Comparison of ENCODE assay signal across 10 cellular contexts in genomic region chr1:244778356-244778755, GRCh38. TPM values are rescaled to one million over a fixed set of nuclear protein-coding genes. Genes with fewer than 3 reads are reported as not detected.
A peak's percentile ranks its signal among the peaks of the same experiment; 100 is the strongest.
DNase-seq lines count a peak whose midpoint lies in the region; ATAC-seq lines count a peak whose summit lies in the region.
"Had no signal": no experiment of that assay in that cellular context is flagged by ENCODE, and none has a peak within 500 bp of the region (broad histone marks: within the 10 kb centered on the region; RNA-seq: fewer than 3 reads in every experiment).

No MANE protein-coding gene starts in this region.

- ATAC-seq in GM19324 (IDR thresholded peaks at IDR 0.05; ENCODE audit: low FRiP score, unreplicated experiment) (no peak), HG02642 (IDR thresholded peaks at IDR 0.05; ENCODE audit: poor library complexity, unreplicated experiment) (no peak)

- no peaks in the 10 kb centered on the region for H3K36me3 ChIP-seq in MG63
- H3K36me3 ChIP-seq: right lobe of liver had no signal

- peak; percentile 14 for DNase-seq in Ammon's horn (ENCODE audit: low spot score)
- DNase-seq in MG63: peak; percentile 23
- peak; percentile 74 for DNase-seq in astrocyte of the hippocampus (ENCODE audit: low read depth, low spot score)
- DNase-seq in kidney glomerular epithelial cell (lab: John Stamatoyannopoulos, UW): peak; percentile 97
- DNase-seq in NCI-H2227 (lab: John Stamatoyannopoulos, UW; ENCODE audit: unreplicated experiment): no peak
- no peak for DNase-seq in T-helper 1 cell
- DNase-seq: endodermal cell, right lobe of liver had no signal

- H3K4me3 ChIP-seq in MG63: no peak overlapping the region
- H3K4me3 ChIP-seq: right lobe of liver had no signal

- no peaks in the 10 kb centered on the region for H3K27me3 ChIP-seq in MG63
- H3K27me3 ChIP-seq: right lobe of liver had no signal

- H3K9me3 ChIP-seq in MG63: no peaks in the 10 kb centered on the region
- H3K9me3 ChIP-seq: right lobe of liver had no signal

RNA-seq across cellular contexts. Expression of gene COX20, which starts 57.1 kb away (rescaled TPM):
- total RNA-seq in MG63 (2014; rRNA removed; shearing (Covaris generic); ENCODE audit: low replicate concordance): 33.0 and 47.3 TPM in 2 replicates

Comparison
In these comparisons a context has a peak if more than half of its experiments do, and no peak if none do; other contexts are left out.
1. DNase-seq: peak in Ammon's horn (single experiment), MG63 (single experiment), astrocyte of the hippocampus (single experiment) and kidney glomerular epithelial cell (single experiment); none in NCI-H2227 (single experiment) and T-helper 1 cell (0 of 5).